Comparison of ENCODE assay signal across 9 cellular contexts in genomic region chr17:1181769-1182137, GRCh38. TPM values are rescaled to one million over a fixed set of nuclear protein-coding genes. Genes with fewer than 3 reads are reported as not detected.
DNase-seq lines count a peak whose midpoint lies in the region; ATAC-seq and TF ChIP-seq lines count a peak whose summit lies in the region.
"Had no signal": no experiment of that assay in that cellular context is flagged by ENCODE, and none has a peak within 500 bp of the region (broad histone marks: within the 10 kb centered on the region; RNA-seq: fewer than 3 reads in every experiment).

No MANE protein-coding gene starts in this region.

- H3K27me3 Mint-ChIP-seq in nephron (ENCODE audit: low read depth): peaks cover 27% of the 10 kb centered on the region

- peaks cover 47% of the 10 kb centered on the region for H3K4me1 Mint-ChIP-seq in nephron

- DNase-seq in GM12865 (ENCODE audit: low read depth) (peak; percentile 76), mucosa of gallbladder (ENCODE audit: low spot score) (no peak), Kasumi-1 (lab: John Stamatoyannopoulos, UW) (no peak)
- no peak for DNase-seq in activated T-cell treated with anti-CD3 and anti-CD28 coated beads, Interleukin-2, amount 50 U/mL, for 1 hour
- DNase-seq: mammary epithelial cell had no signal

- no peak for TF ChIP-seq CTCF in GM12865 (IDR thresholded peaks at IDR 0.05; ENCODE audit: insufficient read depth, low read depth, low read length, missing control alignments)
- TF ChIP-seq CTCF in nephron (IDR thresholded peaks at IDR 0.05; ENCODE audit: unreplicated experiment in 3 of 3): no peak

- peak overlapping the region; percentile 46 for H3K4me3 ChIP-seq in GM12865 (ENCODE audit: low read depth, low read length)

- no peaks in the 10 kb centered on the region for H3K9me3 Mint-ChIP-seq in nephron

- H3K4me3 Mint-ChIP-seq in nephron: peak overlapping the region; percentile 63 to 80 (median 76)

- H3K27ac ChIP-seq in angular gyrus (ENCODE audit: low read depth, low read length): peak overlapping the region; percentile 49

- peak overlapping the region in 2 of 3 experiments; percentile 56 to 64 for H3K27ac Mint-ChIP-seq in nephron

- no peaks in the 10 kb centered on the region for H3K36me3 Mint-ChIP-seq in nephron (ENCODE audit: low read depth)

- ATAC-seq in HG02870 (IDR thresholded peaks at IDR 0.05; ENCODE audit: unreplicated experiment) (peak; percentile 21), HG03196 (IDR thresholded peaks at IDR 0.05; ENCODE audit: unreplicated experiment) (no peak)

RNA-seq across cellular contexts. Expression of gene ABR, which starts 2.0 kb away (rescaled TPM):
- 279 TPM for total RNA-seq in mucosa of gallbladder
